Comparison of ENCODE assay signal across 8 cellular contexts in genomic region chr2:83196225-83196624, GRCh38.
A peak's percentile ranks its signal among the peaks of the same experiment; 100 is the strongest.
DNase-seq lines count a peak whose midpoint lies in the region; ATAC-seq, FAIRE-seq and TF ChIP-seq lines count a peak whose summit lies in the region.

No MANE protein-coding gene starts in this region.

- no peak for ATAC-seq in GM21515 (IDR thresholded peaks at IDR 0.05; ENCODE audit: unreplicated experiment)

- POLR2A ChIA-PET in activated CD4-positive, alpha-beta memory T cell treated with anti-CD3 and anti-CD28 coated beads, Interleukin-2, amount 10 ng/mL, durations not matched to agents 7 days and 5 days (lab: Charles Lee): no interaction called here

- no peaks in the 10 kb centered on the region for H3K36me3 ChIP-seq in BE2C

- H3K4me1 Mint-ChIP-seq in activated CD4-positive, alpha-beta memory T cell treated with anti-CD3 and anti-CD28 coated beads, Interleukin-2, amount 10 ng/mL, durations not matched to agents 7 days and 5 days: no peaks in the 10 kb centered on the region

- in situ Hi-C loops in KBM-7 (cut with MboI; ENCODE audit: low pct_unique_long_range_greater_than_20kb, low sequenced_read_pairs): no loop called here

- H3K4me3 ChIP-seq in BE2C (ENCODE audit: low read depth, low read length) (no peak overlapping the region), WI38 (ENCODE audit: low read depth, low read length) (no peak overlapping the region)

- H3K27me3 ChIP-seq in BE2C: no peaks in the 10 kb centered on the region

- H3K27me3 Mint-ChIP-seq in activated CD4-positive, alpha-beta memory T cell treated with anti-CD3 and anti-CD28 coated beads, Interleukin-2, amount 10 ng/mL, durations not matched to agents 7 days and 5 days: no peaks in the 10 kb centered on the region

- DNase-seq in BE2C (no peak), KBM-7 (peak; percentile 9), iPS-NIHi11 (ENCODE audit: low spot score) (peak; percentile 18), GM12891 (ENCODE audit: insufficient read length, low spot score) (no peak)
- DNase-seq in activated CD4-positive, alpha-beta T cell treated with anti-CD3 and anti-CD28 coated beads, Interleukin-2, amount 50 U/mL, for 1 hour: no peak
- no peak for DNase-seq in activated CD4-positive, alpha-beta memory T cell treated with anti-CD3 and anti-CD28 coated beads, Interleukin-2, amount 10 ng/mL, durations not matched to agents 7 days and 5 days

- no peaks in the 10 kb centered on the region for H3K36me3 Mint-ChIP-seq in activated CD4-positive, alpha-beta memory T cell treated with anti-CD3 and anti-CD28 coated beads, Interleukin-2, amount 10 ng/mL, durations not matched to agents 7 days and 5 days (ENCODE audit: low read depth)

- TF ChIP-seq POLR2A in GM12891 (IDR thresholded peaks at IDR 0.05; ENCODE audit: low read depth, low read length): no peak

- peak; percentile 23; the same call in 1 of the 2 replicates for TF ChIP-seq CTCF in BE2C (IDR thresholded peaks at IDR 0.05; ENCODE audit: low read depth, low read length)
- TF ChIP-seq CTCF in WI38 (IDR thresholded peaks at IDR 0.05; ENCODE audit: low read depth, low read length): peak; percentile 41; the same call in 1 of the 2 replicates

- no peaks in the 10 kb centered on the region for H3K9me3 ChIP-seq in BE2C

- H3K9me3 Mint-ChIP-seq in activated CD4-positive, alpha-beta memory T cell treated with anti-CD3 and anti-CD28 coated beads, Interleukin-2, amount 10 ng/mL, durations not matched to agents 7 days and 5 days: no peaks in the 10 kb centered on the region

- H3K4me1 ChIP-seq in BE2C: no peaks in the 10 kb centered on the region

- CTCF ChIA-PET in activated CD4-positive, alpha-beta memory T cell treated with anti-CD3 and anti-CD28 coated beads, Interleukin-2, amount 10 ng/mL, durations not matched to agents 7 days and 5 days (lab: Charles Lee): no interaction called here

- H3K27ac Mint-ChIP-seq in activated CD4-positive, alpha-beta memory T cell treated with anti-CD3 and anti-CD28 coated beads, Interleukin-2, amount 10 ng/mL, durations not matched to agents 7 days and 5 days: no peak overlapping the region

- FAIRE-seq in GM12891 (lab: Jason Lieb, UNC): no peak

- no peak overlapping the region for H3K4me3 Mint-ChIP-seq in activated CD4-positive, alpha-beta memory T cell treated with anti-CD3 and anti-CD28 coated beads, Interleukin-2, amount 10 ng/mL, durations not matched to agents 7 days and 5 days

TF ChIP-seq in GM12891, 5 proteins besides CTCF, POLR2A, EP300 and RAD21:
- TF ChIP-seq POLR2AphosphoS5 (IDR thresholded peaks at IDR 0.05; ENCODE audit: low read depth, low read length) (no peak), PAX5 (IDR thresholded peaks at IDR 0.05; ENCODE audit: insufficient read depth, low read length, severe bottlenecking) (no peak), TAF1 (IDR thresholded peaks at IDR 0.05; ENCODE audit: low read depth, low read length) (no peak), SPI1 (IDR thresholded peaks at IDR 0.05; ENCODE audit: low read depth, low read length) (no peak), POU2F2 (IDR thresholded peaks at IDR 0.05; ENCODE audit: low read depth, low read length) (no peak)

Comparison
In these comparisons a context has a peak if more than half of its experiments do, and no peak if none do; other contexts are left out.
1. DNase-seq: peak in KBM-7 (single experiment) and iPS-NIHi11 (single experiment); none in BE2C (single experiment), activated CD4-positive, alpha-beta T cell treated with anti-CD3 and anti-CD28 coated beads, Interleukin-2, amount 50 U/mL, for 1 hour (single experiment), activated CD4-positive, alpha-beta memory T cell treated with anti-CD3 and anti-CD28 coated beads, Interleukin-2, amount 10 ng/mL, durations not matched to agents 7 days and 5 days (single experiment) and GM12891 (single experiment).